In genomic region chr9:3903273-3903672, GRCh38 we compare ENCODE assay signal across 26 cellular contexts.
A peak's percentile ranks its signal among the peaks of the same experiment; 100 is the strongest.
DNase-seq lines count a peak whose midpoint lies in the region; ATAC-seq, FAIRE-seq and TF ChIP-seq lines count a peak whose summit lies in the region.
"Had no signal": no experiment of that assay in that cellular context is flagged by ENCODE, and none has a peak within 500 bp of the region (broad histone marks: within the 10 kb centered on the region; RNA-seq: fewer than 3 reads in every experiment).

No MANE protein-coding gene starts in this region.

- no peaks in the 10 kb centered on the region for H3K27me3 Mint-ChIP-seq in astrocyte (ENCODE audit: low read depth, unreplicated experiment)
- H3K27me3 Mint-ChIP-seq in nephron (ENCODE audit: low read depth), result no peaks in the 10 kb centered on the region
- H3K27me3 Mint-ChIP-seq: activated naive CD4-positive, alpha-beta T cell treated with anti-CD3 and anti-CD28 coated beads, Interleukin-2, amount 50 U/mL, for 24 hours; CD8-positive, alpha-beta memory T cell; dendritic cell treated with granulocyte-macrophage colony-stimulating factor and Interleukin-4, amounts not matched to agents 40 ng/mL and 50 ng/mL, for 4 days; type B pancreatic cell had no signal

- intact Hi-C loops in spleen (cut with DNase I; ENCODE audit: low total_unique reads), result no loop called here

- H3K36me3 ChIP-seq in astrocyte (ENCODE audit: insufficient read depth, low read length), result peaks cover 3% of the 10 kb centered on the region
- no peaks in the 10 kb centered on the region for H3K36me3 ChIP-seq in spleen
- H3K36me3 ChIP-seq: neutrophil, prostate gland had no signal

- H3K4me1 ChIP-seq in astrocyte (ENCODE audit: insufficient read depth, low read length) (peaks cover 20% of the 10 kb centered on the region), spleen (peaks cover 0 to 4% (median 0%) of the 10 kb centered on the region in 6 donors)
- H3K4me1 ChIP-seq: gastroesophageal sphincter, prostate gland had no signal

- H3K4me1 Mint-ChIP-seq in astrocyte (ENCODE audit: low read depth, unreplicated experiment), result peaks cover 51% of the 10 kb centered on the region
- peaks cover 31% of the 10 kb centered on the region for H3K4me1 Mint-ChIP-seq in nephron
- H3K4me1 Mint-ChIP-seq: activated naive CD4-positive, alpha-beta T cell treated with anti-CD3 and anti-CD28 coated beads, Interleukin-2, amount 50 U/mL, for 24 hours; CD8-positive, alpha-beta memory T cell had no signal

- DNase-seq in DMS153 (lab: John Stamatoyannopoulos, UW) (peak; percentile 19), DMS153 treated with DMSO at 0.1 percent for 48 hours (lab: John Stamatoyannopoulos, UW; ENCODE audit: unreplicated experiment) (no peak), NCI-H1930 (lab: John Stamatoyannopoulos, UW) (peak; percentile 24 to 54), astrocyte (ENCODE audit: low read depth) (no peak), NCI-H128 (lab: John Stamatoyannopoulos, UW; ENCODE audit: unreplicated experiment) (no peak), spleen (no peak)
- DNase-seq: activated CD4-positive, alpha-beta T cell treated with anti-CD3 and anti-CD28 coated beads, Interleukin-2, amount 50 U/mL, for 1 hour; activated CD8-positive, alpha-beta memory T cell treated with anti-CD3 and anti-CD28 coated beads, Interleukin-2, amount 10 ng/mL, durations not matched to agents 7 days and 5 days; CD8-positive, alpha-beta memory T cell; DMS79 treated with DMSO at 0.1 percent for 48 hours; Kasumi-1; NCI-H2171; NCI-H774 had no signal

- H3K4me2 ChIP-seq in astrocyte (ENCODE audit: low read length), result no peak overlapping the region

- H3K4me3 Mint-ChIP-seq in astrocyte (ENCODE audit: unreplicated experiment) (no peak overlapping the region), nephron (no peak overlapping the region)
- H3K4me3 Mint-ChIP-seq: activated CD8-positive, alpha-beta memory T cell treated with anti-CD3 and anti-CD28 coated beads, Interleukin-2, amount 10 ng/mL, durations not matched to agents 7 days and 5 days; activated naive CD4-positive, alpha-beta T cell treated with anti-CD3 and anti-CD28 coated beads, Interleukin-2, amount 50 U/mL, for 24 hours; CD8-positive, alpha-beta memory T cell; dendritic cell treated with granulocyte-macrophage colony-stimulating factor and Interleukin-4, amounts not matched to agents 40 ng/mL and 50 ng/mL, for 4 days; type B pancreatic cell had no signal

- ATAC-seq in HG02571 (IDR thresholded peaks at IDR 0.05; ENCODE audit: unreplicated experiment), result no peak
- ATAC-seq: activated CD8-positive, alpha-beta memory T cell treated with anti-CD3 and anti-CD28 coated beads, Interleukin-2, amount 10 ng/mL, durations not matched to agents 7 days and 5 days; gastroesophageal sphincter had no signal

- H3K27me3 ChIP-seq in astrocyte (ENCODE audit: insufficient read depth, low read length) (no peaks in the 10 kb centered on the region), spleen (replicated peaks in 1 of 7) (no peaks in the 10 kb centered on the region)
- H3K27me3 ChIP-seq: gastroesophageal sphincter, neutrophil had no signal

- H3K27ac Mint-ChIP-seq in astrocyte (ENCODE audit: unreplicated experiment) (peak overlapping the region; percentile 11), nephron (peak overlapping the region in 2 of 3 experiments; percentile 74 to 85)
- H3K27ac Mint-ChIP-seq: activated CD8-positive, alpha-beta memory T cell treated with anti-CD3 and anti-CD28 coated beads, Interleukin-2, amount 10 ng/mL, durations not matched to agents 7 days and 5 days; activated naive CD4-positive, alpha-beta T cell treated with anti-CD3 and anti-CD28 coated beads, Interleukin-2, amount 50 U/mL, for 24 hours; CD8-positive, alpha-beta memory T cell; dendritic cell treated with granulocyte-macrophage colony-stimulating factor and Interleukin-4, amounts not matched to agents 40 ng/mL and 50 ng/mL, for 4 days; type B pancreatic cell had no signal

- H3K4me3 ChIP-seq in astrocyte (ENCODE audit: insufficient read depth, low read depth, low read length) (no peak overlapping the region), spleen (no peak overlapping the region)
- H3K4me3 ChIP-seq: gastroesophageal sphincter, lung, prostate gland, SK-N-MC had no signal

- H3K9ac ChIP-seq in astrocyte (ENCODE audit: low read length), result no peak overlapping the region

- TF ChIP-seq CTCF in astrocyte (IDR thresholded peaks at IDR 0.05; ENCODE audit: insufficient read depth, low read depth, low read length) (no peak), nephron (IDR thresholded peaks at IDR 0.05; ENCODE audit: unreplicated experiment in 3 of 3) (no peak), spleen (IDR thresholded peaks at IDR 0.05 in 8 of 11, conservative IDR thresholded peaks at IDR 0.05 in 3 of 11) (no peak)

- no peak overlapping the region for H2AFZ ChIP-seq in astrocyte (ENCODE audit: low read depth, low read length)

- H3K9me3 Mint-ChIP-seq in astrocyte (ENCODE audit: unreplicated experiment) (no peaks in the 10 kb centered on the region), nephron (no peaks in the 10 kb centered on the region)
- H3K9me3 Mint-ChIP-seq: activated naive CD4-positive, alpha-beta T cell treated with anti-CD3 and anti-CD28 coated beads, Interleukin-2, amount 50 U/mL, for 24 hours; CD8-positive, alpha-beta memory T cell had no signal

- no peaks in the 10 kb centered on the region for H4K20me1 ChIP-seq in astrocyte (ENCODE audit: insufficient read depth, low read length)

- H3K27ac ChIP-seq in astrocyte (ENCODE audit: low read depth, low read length) (no peak overlapping the region), spleen (no peak overlapping the region)
- H3K27ac ChIP-seq: 22Rv1, gastroesophageal sphincter, neutrophil, prostate gland, SK-N-MC had no signal

- H3K9me3 ChIP-seq in astrocyte (ENCODE audit: insufficient read depth, low read depth, low read length) (no peaks in the 10 kb centered on the region), spleen (no peaks in the 10 kb centered on the region)
- H3K9me3 ChIP-seq: gastroesophageal sphincter, neutrophil, prostate gland had no signal

- FAIRE-seq in astrocyte (lab: Jason Lieb, UNC), result no peak
- FAIRE-seq: H54, islet of Langerhans had no signal

- no peak for TF ChIP-seq POLR2A in spleen (IDR thresholded peaks at IDR 0.05)

- peaks cover 2% of the 10 kb centered on the region for H3K79me2 ChIP-seq in astrocyte (ENCODE audit: insufficient read depth, low read length)

- WGBS in spleen, 5 donors, result 85 to 90% (median 86%) methylated on average over 5 of the region's 5 CpGs

- peaks cover 35% of the 10 kb centered on the region for H3K36me3 Mint-ChIP-seq in astrocyte (ENCODE audit: low read depth, unreplicated experiment)
- peaks cover 20% of the 10 kb centered on the region for H3K36me3 Mint-ChIP-seq in nephron (ENCODE audit: low read depth)
- H3K36me3 Mint-ChIP-seq: activated CD8-positive, alpha-beta memory T cell treated with anti-CD3 and anti-CD28 coated beads, Interleukin-2, amount 10 ng/mL, durations not matched to agents 7 days and 5 days; activated naive CD4-positive, alpha-beta T cell treated with anti-CD3 and anti-CD28 coated beads, Interleukin-2, amount 50 U/mL, for 24 hours; CD8-positive, alpha-beta memory T cell had no signal

Comparison
In these comparisons a context has a peak if more than half of its experiments do, and no peak if none do; other contexts are left out.
1. DNase-seq: peak in DMS153 (single experiment) and NCI-H1930 (2 of 2); none in DMS153 treated with DMSO at 0.1 percent for 48 hours (single experiment), astrocyte (single experiment), NCI-H128 (single experiment) and spleen (single experiment).